21 cellular contexts compared by ENCODE assay signal in the genomic region with DNA sequence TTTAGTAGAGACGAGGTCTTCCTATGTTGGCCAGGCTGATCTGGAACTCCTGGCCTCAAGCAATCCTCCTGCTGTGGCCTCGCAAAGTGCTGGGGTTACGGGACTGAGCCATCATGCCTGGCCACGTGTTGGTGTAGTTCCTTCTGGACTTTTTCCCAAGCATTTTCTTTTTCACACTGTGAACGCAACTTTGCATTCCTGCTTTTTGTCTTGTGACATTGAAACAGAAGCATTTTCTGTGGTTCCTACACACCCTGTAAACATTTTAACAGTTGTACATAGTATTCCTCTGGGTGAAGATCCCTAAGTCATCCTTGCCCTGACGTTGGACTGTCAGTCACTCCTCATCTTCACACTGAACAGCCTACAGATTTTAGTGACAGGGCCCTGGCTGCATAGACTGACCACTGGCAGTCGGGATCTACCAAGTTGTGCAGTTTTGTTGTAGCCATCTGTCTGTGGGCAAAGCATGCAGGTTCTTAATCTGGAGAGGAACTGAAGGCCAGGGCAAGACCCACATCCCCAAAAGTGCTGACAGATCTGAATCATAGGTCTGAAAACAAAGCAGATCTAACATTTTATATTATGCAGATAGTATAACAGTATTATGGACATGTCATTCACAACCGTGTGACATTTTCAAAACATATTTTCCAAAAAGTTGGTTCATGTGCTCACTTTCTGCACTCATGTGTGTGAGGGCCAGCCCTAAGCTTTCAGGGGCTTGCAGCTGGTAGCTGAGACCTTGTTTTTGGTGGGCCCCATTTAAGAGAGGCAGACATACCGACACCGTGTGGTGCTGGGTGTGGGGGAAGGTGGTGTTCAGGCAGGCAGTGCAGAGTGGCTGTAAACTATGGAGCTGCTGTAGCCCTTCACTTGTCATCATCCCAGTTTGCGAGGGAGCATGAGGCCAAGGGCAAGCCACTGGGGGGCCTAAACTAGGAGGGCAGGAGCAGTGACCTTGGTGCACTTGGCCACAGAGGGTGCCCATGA. TPM values are rescaled to one million over a fixed set of nuclear protein-coding genes. Genes with fewer than 3 reads are reported as not detected.
A peak's percentile ranks its signal among the peaks of the same experiment; 100 is the strongest.
DNase-seq lines count a peak whose midpoint lies in the region; ATAC-seq and TF ChIP-seq lines count a peak whose summit lies in the region.
"Had no signal": no experiment of that assay in that cellular context is flagged by ENCODE, and none has a peak within 500 bp of the region (broad histone marks: within the 10 kb centered on the region; RNA-seq: fewer than 3 reads in every experiment).

No MANE protein-coding gene starts in this region.

- H3K27ac ChIP-seq in heart left ventricle (peak overlapping the region in 1 of 12 donors; percentile 15), SK-N-MC (peak overlapping the region; percentile 60), endodermal cell (ENCODE audit: low read depth, low read length) (no peak overlapping the region)
- H3K27ac ChIP-seq: ascending aorta had no signal

- no peaks in the 10 kb centered on the region for H3K27me3 Mint-ChIP-seq in endodermal cell (ENCODE audit: insufficient read depth)
- no peaks in the 10 kb centered on the region for H3K27me3 Mint-ChIP-seq in stimulated activated memory B cell treated with anti-CD40 and anti-IgM and Interleukin-4, amounts not matched to agents 10 μg/mL and 1 μg/mL and 100 μg/mL, for 72 hours

- H3K36me3 ChIP-seq in heart left ventricle = peaks cover 0 to 7% (median 0%) of the 10 kb centered on the region in 9 donors
- H3K36me3 ChIP-seq in SK-N-MC (ENCODE audit: insufficient read depth, low read length) = no peaks in the 10 kb centered on the region
- no peaks in the 10 kb centered on the region for H3K36me3 ChIP-seq in endodermal cell (ENCODE audit: control insufficient read depth, insufficient read depth, low read length)
- H3K36me3 ChIP-seq: ascending aorta, BE2C had no signal

- 70 to 77% (median 73%) methylated on average over 11 of the region's 11 CpGs for WGBS in heart left ventricle, 4 donors
- WGBS in endodermal cell (ENCODE audit: insufficient coverage in 1 of 2, insufficient read length in 1 of 2), 2 experiments = 93 to 94% methylated on average over 8 to 11 of the region's 11 CpGs

- H3K4me3 Mint-ChIP-seq in endodermal cell = no peak overlapping the region
- H3K4me3 Mint-ChIP-seq in stimulated activated memory B cell treated with anti-CD40 and anti-IgM and Interleukin-4, amounts not matched to agents 10 μg/mL and 1 μg/mL and 100 μg/mL, for 72 hours = no peak overlapping the region
- H3K4me3 Mint-ChIP-seq: activated B cell treated with CpG ODN at 0.5 μM for 24 hours; activated T-helper 1 cell treated with anti-CD3 and anti-CD28 coated beads, Interleukin-12 subunit alpha, Interleukin-12 subunit beta, Interleukin-2, Interleukin-4 antibody, amounts not matched to agents 30 ng/mL and 10 ng/mL and 1 ng/mL, durations not matched to agents 14 hours and 24 hours and 36 hours; mesothelial cell of epicardium; naive thymus-derived CD4-positive, alpha-beta T cell had no signal

- no peak for TF ChIP-seq CTCF in heart left ventricle (IDR thresholded peaks at IDR 0.05)
- TF ChIP-seq CTCF in endodermal cell (conservative IDR thresholded peaks at IDR 0.05) = no peak

- no peak for DNase-seq in heart left ventricle
- no peak for DNase-seq in left cardiac atrium
- DNase-seq in SK-N-MC (ENCODE audit: low read depth, low spot score) = no peak
- no peak for DNase-seq in endodermal cell
- no peak for DNase-seq in occipital lobe (lab: John Stamatoyannopoulos, UW)
- no peak for DNase-seq in activated naive CD4-positive, alpha-beta T cell treated with anti-CD3 and anti-CD28 coated beads, Interleukin-2, amount 50 U/mL, for 72 hours (ENCODE audit: low spot score in 2 of 2)
- DNase-seq: activated B cell treated with CpG ODN at 0.5 μM for 24 hours; activated naive CD4-positive, alpha-beta T cell treated with anti-CD3 and anti-CD28 coated beads, Interleukin-2, amount 50 U/mL, for 16 hours; BE2C; foreskin fibroblast; GF-D8; left colon; naive thymus-derived CD4-positive, alpha-beta T cell; NCI-H1436; OCI-M1; T1000 had no signal

- intact Hi-C loops in heart left ventricle (cut with DNase I) = no loop called here
- intact Hi-C loops in left cardiac atrium (cut with DNase I) = no loop called here

- H3K4me1 ChIP-seq in heart left ventricle (peaks cover 3 to 70% (median 41%) of the 10 kb centered on the region in 12 donors), endodermal cell (ENCODE audit: control insufficient read depth, insufficient read depth, low read length) (no peaks in the 10 kb centered on the region)
- H3K4me1 ChIP-seq: ascending aorta, BE2C had no signal

- H3K9me3 ChIP-seq in heart left ventricle = no peaks in the 10 kb centered on the region
- H3K9me3 ChIP-seq in SK-N-MC (ENCODE audit: low read depth, low read length) = no peaks in the 10 kb centered on the region
- H3K9me3 ChIP-seq in endodermal cell (ENCODE audit: control insufficient read depth, low read length) = no peaks in the 10 kb centered on the region
- H3K9me3 ChIP-seq: ascending aorta, BE2C had no signal

- peak overlapping the region; percentile 26 for H3K27ac Mint-ChIP-seq in endodermal cell
- H3K27ac Mint-ChIP-seq in stimulated activated memory B cell treated with anti-CD40 and anti-IgM and Interleukin-4, amounts not matched to agents 10 μg/mL and 1 μg/mL and 100 μg/mL, for 72 hours = no peak overlapping the region
- no peak overlapping the region for H3K27ac Mint-ChIP-seq in activated naive CD4-positive, alpha-beta T cell treated with anti-CD3 and anti-CD28 coated beads, Interleukin-2, amount 50 U/mL, for 72 hours
- H3K27ac Mint-ChIP-seq: activated B cell treated with CpG ODN at 0.5 μM for 24 hours; activated T-helper 1 cell treated with anti-CD3 and anti-CD28 coated beads, Interleukin-12 subunit alpha, Interleukin-12 subunit beta, Interleukin-2, Interleukin-4 antibody, amounts not matched to agents 30 ng/mL and 10 ng/mL and 1 ng/mL, durations not matched to agents 14 hours and 24 hours and 36 hours; mesothelial cell of epicardium; naive thymus-derived CD4-positive, alpha-beta T cell had no signal

- H3K4me3 ChIP-seq in heart left ventricle = no peak overlapping the region
- H3K4me3 ChIP-seq in SK-N-MC = no peak overlapping the region
- no peak overlapping the region for H3K4me3 ChIP-seq in endodermal cell (ENCODE audit: low read length)
- H3K4me3 ChIP-seq: ascending aorta had no signal

- H3K36me3 Mint-ChIP-seq in endodermal cell (ENCODE audit: low read depth) = peaks cover 10% of the 10 kb centered on the region
- peaks cover 6% of the 10 kb centered on the region for H3K36me3 Mint-ChIP-seq in stimulated activated memory B cell treated with anti-CD40 and anti-IgM and Interleukin-4, amounts not matched to agents 10 μg/mL and 1 μg/mL and 100 μg/mL, for 72 hours
- no peaks in the 10 kb centered on the region for H3K36me3 Mint-ChIP-seq in activated naive CD4-positive, alpha-beta T cell treated with anti-CD3 and anti-CD28 coated beads, Interleukin-2, amount 50 U/mL, for 72 hours
- H3K36me3 Mint-ChIP-seq: mesothelial cell of epicardium had no signal

- peak in 3 of 4 donors; percentile 12 to 25 (median 14) for ATAC-seq in heart left ventricle
- ATAC-seq in left cardiac atrium = no peak
- ATAC-seq in stimulated activated memory B cell treated with anti-CD40 and anti-IgM and Interleukin-4, amounts not matched to agents 10 μg/mL and 1 μg/mL and 100 μg/mL, for 72 hours = peak; percentile 55
- no peak for ATAC-seq in HG03095 (IDR thresholded peaks at IDR 0.05; ENCODE audit: unreplicated experiment)
- no peak for ATAC-seq in activated naive CD4-positive, alpha-beta T cell treated with anti-CD3 and anti-CD28 coated beads, Interleukin-2, amount 50 U/mL, for 72 hours
- ATAC-seq: left colon; naive thymus-derived CD4-positive, alpha-beta T cell had no signal

- H3K4me1 Mint-ChIP-seq in endodermal cell = peaks cover 14% of the 10 kb centered on the region
- peaks cover 22% of the 10 kb centered on the region for H3K4me1 Mint-ChIP-seq in stimulated activated memory B cell treated with anti-CD40 and anti-IgM and Interleukin-4, amounts not matched to agents 10 μg/mL and 1 μg/mL and 100 μg/mL, for 72 hours

- no peaks in the 10 kb centered on the region for H3K9me3 Mint-ChIP-seq in endodermal cell
- H3K9me3 Mint-ChIP-seq in stimulated activated memory B cell treated with anti-CD40 and anti-IgM and Interleukin-4, amounts not matched to agents 10 μg/mL and 1 μg/mL and 100 μg/mL, for 72 hours = no peaks in the 10 kb centered on the region
- no peaks in the 10 kb centered on the region for H3K9me3 Mint-ChIP-seq in activated naive CD4-positive, alpha-beta T cell treated with anti-CD3 and anti-CD28 coated beads, Interleukin-2, amount 50 U/mL, for 72 hours
- H3K9me3 Mint-ChIP-seq: activated B cell treated with CpG ODN at 0.5 μM for 24 hours; activated T-helper 1 cell treated with anti-CD3 and anti-CD28 coated beads, Interleukin-12 subunit alpha, Interleukin-12 subunit beta, Interleukin-2, Interleukin-4 antibody, amounts not matched to agents 30 ng/mL and 10 ng/mL and 1 ng/mL, durations not matched to agents 14 hours and 24 hours and 36 hours; mesothelial cell of epicardium; naive thymus-derived CD4-positive, alpha-beta T cell had no signal

- H3K27me3 ChIP-seq in heart left ventricle (peaks cover 0 to 32% (median 0%) of the 10 kb centered on the region in 9 donors), endodermal cell (ENCODE audit: control insufficient read depth, insufficient read depth, low read length, poor library complexity, severe bottlenecking) (no peaks in the 10 kb centered on the region)
- H3K27me3 ChIP-seq: ascending aorta, BE2C had no signal

- no peak for TF ChIP-seq POLR2A in heart left ventricle (IDR thresholded peaks at IDR 0.05)

- H3K9ac ChIP-seq in SK-N-MC (ENCODE audit: insufficient read length) (no peak overlapping the region), endodermal cell (ENCODE audit: extremely low read depth, low read length, poor library complexity, severe bottlenecking) (no peak overlapping the region)

RNA-seq across cellular contexts. Expression of gene EPN2, which starts 59.9 kb away (rescaled TPM):
- 100 to 1,000 TPM in 1 of 9 donors, 10 to 100 TPM in 8; 43.9 to 114 (median 73.9) TPM for total RNA-seq in heart left ventricle
- 10 to 100 TPM; 26.4 to 37.9 TPM for polyA plus RNA-seq in heart left ventricle
- 10 to 100 TPM; 74.1 to 82.2 TPM for total RNA-seq in left cardiac atrium
- 10 to 100 TPM; 46.0 to 50.9 TPM for total RNA-seq in endodermal cell
- polyA plus RNA-seq in endodermal cell (2013, experiment 1 of 2) = 27.7 TPM
- 29.1 TPM for polyA plus RNA-seq in endodermal cell (2013, experiment 2 of 2)
- total RNA-seq in occipital lobe = 53.5 TPM
- total RNA-seq in activated naive CD4-positive, alpha-beta T cell treated with anti-CD3 and anti-CD28 coated beads, Interleukin-2, amount 50 U/mL, for 72 hours = 1 to 10 TPM; 2.6 to 9.7 TPM

Comparison
In these comparisons a context has a peak if more than half of its experiments do, and no peak if none do; other contexts are left out.
1. ATAC-seq: peak in heart left ventricle (3 of 4) and stimulated activated memory B cell treated with anti-CD40 and anti-IgM and Interleukin-4, amounts not matched to agents 10 μg/mL and 1 μg/mL and 100 μg/mL, for 72 hours (single experiment); none in left cardiac atrium (0 of 2), HG03095 (single experiment) and activated naive CD4-positive, alpha-beta T cell treated with anti-CD3 and anti-CD28 coated beads, Interleukin-2, amount 50 U/mL, for 72 hours (0 of 2).